ENCODE assay signal across 32 cellular contexts in genomic region chr10:52706347-52707070, GRCh38.
DNase-seq lines count a peak whose midpoint lies in the region; ATAC-seq, FAIRE-seq and TF ChIP-seq lines count a peak whose summit lies in the region.
"Had no signal": no experiment of that assay in that cellular context is flagged by ENCODE, and none has a peak within 500 bp of the region (broad histone marks: within the 10 kb centered on the region; RNA-seq: fewer than 3 reads in every experiment).

No MANE protein-coding gene starts in this region.

- no peaks in the 10 kb centered on the region for H3K4me1 ChIP-seq in body of pancreas
- H3K4me1 ChIP-seq in GM23338 (ENCODE audit: insufficient read depth): no peaks in the 10 kb centered on the region
- H3K4me1 ChIP-seq: left ventricle myocardium inferior, Peyer's patch, thyroid gland, vagina had no signal

- ATAC-seq in body of pancreas (no peak), HG03571 (IDR thresholded peaks at IDR 0.05; ENCODE audit: unreplicated experiment) (no peak), GM23338 (no peak)
- ATAC-seq: right cardiac atrium; stimulated activated naive CD8-positive, alpha-beta T cell treated with anti-CD3 and anti-CD28 coated beads, Interleukin-15, amount 100 ng/mL, for 72 hours had no signal

- no peaks in the 10 kb centered on the region for H3K9me2 ChIP-seq in GM23338 (ENCODE audit: insufficient read depth)

- H3F3A ChIP-seq in GM23338 (replicated peaks; ENCODE audit: low read depth): no peaks in the 10 kb centered on the region

- no peaks in the 10 kb centered on the region for H3K9me3 ChIP-seq in body of pancreas
- H3K9me3 ChIP-seq: Peyer's patch, thyroid gland, vagina had no signal

- H3K36me3 ChIP-seq in body of pancreas (replicated peaks in 1 of 2; ENCODE audit: insufficient read depth in 1 of 2, low read depth in 2 of 2) (no peaks in the 10 kb centered on the region), GM23338 (ENCODE audit: insufficient read depth) (no peaks in the 10 kb centered on the region)
- H3K36me3 ChIP-seq: left ventricle myocardium inferior, Peyer's patch, thyroid gland, vagina had no signal

- H2AFZ ChIP-seq in GM23338: no peak overlapping the region

- H3K27ac ChIP-seq in body of pancreas (no peak overlapping the region), GM23338 (ENCODE audit: low read depth) (no peak overlapping the region)
- H3K27ac ChIP-seq: left ventricle myocardium inferior, Peyer's patch, thyroid gland, vagina, VCaP had no signal

- FAIRE-seq in RCC 7860 (lab: Jason Lieb, UNC): no peak
- FAIRE-seq: islet of Langerhans had no signal

- TF ChIP-seq CTCF in AG09309 (IDR thresholded peaks at IDR 0.05; ENCODE audit: control insufficient read depth, insufficient read depth, low read depth, low read length, missing control alignments) (no peak), fibroblast of pulmonary artery (IDR thresholded peaks at IDR 0.05; ENCODE audit: low read length, missing control alignments) (no peak), body of pancreas (IDR thresholded peaks at IDR 0.05) (no peak), GM23338 (conservative IDR thresholded peaks at IDR 0.05; ENCODE audit: low read depth in 2 of 2) (no peak), foreskin fibroblast (IDR thresholded peaks at IDR 0.05; ENCODE audit: low read depth, low read length) (no peak)

- no peaks in the 10 kb centered on the region for H3K27me3 Mint-ChIP-seq in GM23338 (ENCODE audit: insufficient read depth, low read depth, poor library complexity)
- H3K27me3 Mint-ChIP-seq: stimulated activated naive CD8-positive, alpha-beta T cell treated with anti-CD3 and anti-CD28 coated beads, Interleukin-15, amount 100 ng/mL, for 72 hours had no signal

- intact Hi-C loops in body of pancreas (cut with DNase I): no loop called here

- H3K36me3 Mint-ChIP-seq in GM23338 (ENCODE audit: low read depth): no peaks in the 10 kb centered on the region

- no peak overlapping the region for H3K27ac Mint-ChIP-seq in GM23338
- H3K27ac Mint-ChIP-seq: activated T-helper 2 cell treated with anti-CD3 and anti-CD28 coated beads, Interferon-gamma antibody, Interleukin-2, Interleukin-4, amounts not matched to agents 10 μg/mL and 5 μg/mL and 100 μg/mL, durations not matched to agents 14 hours and 24 hours and 36 hours; stimulated activated naive CD8-positive, alpha-beta T cell treated with anti-CD3 and anti-CD28 coated beads, Interleukin-15, amount 100 ng/mL, for 72 hours had no signal

- no peaks in the 10 kb centered on the region for H3K4me1 Mint-ChIP-seq in GM23338
- H3K4me1 Mint-ChIP-seq: stimulated activated naive CD8-positive, alpha-beta T cell treated with anti-CD3 and anti-CD28 coated beads, Interleukin-15, amount 100 ng/mL, for 72 hours had no signal

- H3K27me3 ChIP-seq in body of pancreas (no peaks in the 10 kb centered on the region), GM23338 (ENCODE audit: insufficient read depth) (no peaks in the 10 kb centered on the region)
- H3K27me3 ChIP-seq: Peyer's patch, thyroid gland, vagina had no signal

- H3K4me3 ChIP-seq in AG09309 (ENCODE audit: control insufficient read depth, low read depth, low read length): no peak overlapping the region
- no peak overlapping the region for H3K4me3 ChIP-seq in fibroblast of pulmonary artery (replicated peaks; ENCODE audit: low read depth, low read length)
- no peak overlapping the region for H3K4me3 ChIP-seq in body of pancreas
- H3K4me3 ChIP-seq in GM23338: no peak overlapping the region
- no peak overlapping the region for H3K4me3 ChIP-seq in foreskin fibroblast (ENCODE audit: low read depth in 1 of 2, low read length in 2 of 2)
- H3K4me3 ChIP-seq: left ventricle myocardium inferior, Peyer's patch, thyroid gland, vagina had no signal

- DNase-seq in AG09309 (ENCODE audit: low read depth): peak; percentile 37
- DNase-seq in GM04503 (ENCODE audit: low read depth): peak; percentile 54
- peak; percentile 60 for DNase-seq in RCC 7860 (ENCODE audit: low spot score)
- DNase-seq in fibroblast of pulmonary artery (ENCODE audit: low read depth): peak; percentile 14
- DNase-seq in body of pancreas: no peak
- no peak for DNase-seq in GM23338 (ENCODE audit: low spot score)
- DNase-seq in foreskin fibroblast: no peak
- DNase-seq: activated CD4-positive, alpha-beta T cell treated with anti-CD3 and anti-CD28 coated beads for 48 hours; activated CD8-positive, alpha-beta memory T cell treated with anti-CD3 and anti-CD28 coated beads for 24 hours; activated naive CD4-positive, alpha-beta T cell treated with anti-CD3 and anti-CD28 coated beads, Interleukin-2, amount 50 U/mL, for 16 hours; activated T-cell treated with anti-CD3 and anti-CD28 coated beads for 4 hours; amygdala; C1 segment of cervical spinal cord; erythroblast; GDM1; KG1; left ventricle myocardium inferior; NCI-H2081; NCI-H226; NCI-H82; Peyer's patch; right cardiac atrium; SIG-M5; stimulated activated CD4-positive, alpha-beta T cell treated with anti-CD3 and anti-CD28 coated beads, Interleukin-2, amount 100 ng/mL, for 48 hours; stimulated activated naive CD8-positive, alpha-beta T cell treated with anti-CD3 and anti-CD28 coated beads, Interleukin-15, amount 100 ng/mL, for 72 hours; T-helper 9 cell; thyroid gland had no signal

- H3K79me2 ChIP-seq in GM23338 (replicated peaks; ENCODE audit: insufficient read depth): no peaks in the 10 kb centered on the region

- H3K4me2 ChIP-seq in GM23338: no peak overlapping the region

- no peaks in the 10 kb centered on the region for H3K9me3 Mint-ChIP-seq in GM23338
- H3K9me3 Mint-ChIP-seq: stimulated activated naive CD8-positive, alpha-beta T cell treated with anti-CD3 and anti-CD28 coated beads, Interleukin-15, amount 100 ng/mL, for 72 hours had no signal

- H4K20me1 ChIP-seq in GM23338 (replicated peaks; ENCODE audit: insufficient read depth): no peaks in the 10 kb centered on the region

- no peak for TF ChIP-seq POLR2A in body of pancreas (IDR thresholded peaks at IDR 0.05)

- WGBS in body of pancreas, 2 donors: 70 to 80% methylated on average over 4 of the region's 4 CpGs

- no peak overlapping the region for H3K4me3 Mint-ChIP-seq in GM23338
- H3K4me3 Mint-ChIP-seq: stimulated activated naive CD8-positive, alpha-beta T cell treated with anti-CD3 and anti-CD28 coated beads, Interleukin-15, amount 100 ng/mL, for 72 hours had no signal

TF ChIP-seq in GM23338, 12 proteins besides CTCF, POLR2A, EP300 and RAD21:
- no peak for TF ChIP-seq STAT1 (IDR thresholded peaks at IDR 0.05; ENCODE audit: unreplicated experiment)
- no peak for TF ChIP-seq EZH2 (IDR thresholded peaks at IDR 0.05; ENCODE audit: low read depth, unreplicated experiment)
- no peak for TF ChIP-seq NANOG (IDR thresholded peaks at IDR 0.05; ENCODE audit: borderline replicate concordance)
- TF ChIP-seq ZNF114 (CRISPR knock-in tag; IDR thresholded peaks at IDR 0.05): no peak
- no peak for TF ChIP-seq EZH2phosphoT487 (IDR thresholded peaks at IDR 0.05; ENCODE audit: unreplicated experiment)

Comparison
In these comparisons a context has a peak if more than half of its experiments do, and no peak if none do; other contexts are left out.
1. DNase-seq: peak in AG09309 (single experiment), GM04503 (single experiment), RCC 7860 (single experiment) and fibroblast of pulmonary artery (single experiment); none in body of pancreas (0 of 4), GM23338 (single experiment) and foreskin fibroblast (0 of 2).